8 cellular contexts compared by ENCODE assay signal in the genomic region with DNA sequence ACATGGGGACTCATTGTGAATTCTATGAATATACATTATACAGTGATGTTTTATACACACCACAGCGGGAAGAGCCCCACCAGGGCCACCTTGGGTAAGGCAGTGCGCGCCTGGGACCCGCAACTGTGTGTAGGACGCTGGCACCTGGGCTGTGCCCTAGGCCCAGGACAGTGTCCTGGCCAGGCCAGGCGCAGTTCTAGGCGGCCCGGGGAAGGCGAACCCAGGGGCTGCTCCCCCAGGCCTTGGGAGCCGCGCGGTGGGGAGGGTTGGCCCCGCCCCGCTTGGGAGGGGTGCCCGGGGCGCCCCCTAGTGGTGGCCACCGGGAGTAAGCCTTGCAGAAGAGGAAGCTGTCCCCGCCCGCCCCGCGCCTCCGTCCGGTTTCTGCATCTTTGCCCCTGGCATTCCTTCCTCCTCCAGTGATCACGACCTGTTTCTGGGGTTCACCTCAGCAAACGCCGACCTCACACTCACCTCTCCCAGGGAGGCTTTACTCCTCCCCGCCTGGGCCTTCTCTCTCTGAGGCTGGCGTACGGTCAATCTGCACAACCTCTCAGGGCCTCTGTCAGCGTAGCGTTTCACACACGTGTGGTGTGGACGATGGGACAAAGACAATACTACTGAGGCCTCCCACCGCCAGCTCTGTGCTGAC. TPM values are rescaled to one million over a fixed set of nuclear protein-coding genes. Genes with fewer than 3 reads are reported as not detected.
DNase-seq lines count a peak whose midpoint lies in the region; ATAC-seq, FAIRE-seq and TF ChIP-seq lines count a peak whose summit lies in the region.

No MANE protein-coding gene starts in this region.

- peak overlapping the region; percentile 66 for H3K4me3 Mint-ChIP-seq in activated CD4-positive, alpha-beta memory T cell treated with anti-CD3 and anti-CD28 coated beads, Interleukin-2, amount 10 ng/mL, durations not matched to agents 7 days and 5 days

- ATAC-seq in HG02852 (IDR thresholded peaks at IDR 0.05; ENCODE audit: unreplicated experiment) (peak; percentile 79), mucosa of descending colon (peak; percentile 68), HG02938 (IDR thresholded peaks at IDR 0.05; ENCODE audit: unreplicated experiment) (no peak)

- intact Hi-C loops in mucosa of descending colon (cut with DNase I, micrococcal nuclease): no loop called here

- CTCF ChIA-PET in activated CD4-positive, alpha-beta memory T cell treated with anti-CD3 and anti-CD28 coated beads, Interleukin-2, amount 10 ng/mL, durations not matched to agents 7 days and 5 days (lab: Charles Lee): interaction anchor here (0.5 to 30.2 kb wide), 12 partner anchors 9 to 127 kb away, joined by 3 to 957 read pairs (median 4); partner anchors contain the start of genes CDC42BPG, EHD1 and SF1
- CTCF ChIA-PET in H1 (lab: Charles Lee; ENCODE audit: partially characterized antibody): interaction anchor here (0.5 to 32.2 kb wide), 27 partner anchors 7 to 159 kb away, joined by 3 to 1058 read pairs (median 4); partner anchors contain the start of genes ARL2, BATF2, CDC42BPG and EHD1

- H3K4me2 ChIP-seq in H1 (ENCODE audit: insufficient read depth in 1 of 2, low read depth in 2 of 2, low read length in 2 of 2): peak overlapping the region; percentile 40 to 66

- no peaks in the 10 kb centered on the region for H3K79me1 ChIP-seq in H1 (ENCODE audit: low read depth, low read length)

- peak overlapping the region; percentile 19 for H3K18ac ChIP-seq in H1 (ENCODE audit: extremely low read depth, low read length)

- H4K91ac ChIP-seq in H1 (replicated peaks; ENCODE audit: insufficient read length, low read length): peak overlapping the region; percentile 98

- no peak overlapping the region for H2BK20ac ChIP-seq in H1 (ENCODE audit: low read length)

- no peaks in the 10 kb centered on the region for H3K79me2 ChIP-seq in H1 (ENCODE audit: control insufficient read depth in 1 of 2, insufficient read depth in 2 of 2, low read length in 2 of 2)

- WGBS in H1 (ENCODE audit: extremely low coverage in 1 of 2, insufficient coverage in 1 of 2, insufficient read length in 1 of 2, insufficient replicate concordance in 2 of 2, low coverage in 1 of 2, low lambda C conversion rate in 2 of 2, missing lambda C conversion rate in 1 of 2), 2 experiments: 28% methylated on average over 19 of the region's 34 CpGs; no CpG with 5 or more reads in 1 of the 2 experiments

- H3K9me3 Mint-ChIP-seq in activated CD4-positive, alpha-beta memory T cell treated with anti-CD3 and anti-CD28 coated beads, Interleukin-2, amount 10 ng/mL, durations not matched to agents 7 days and 5 days: no peaks in the 10 kb centered on the region

- H3K4me1 ChIP-seq in H1 (replicated peaks in 1 of 4; ENCODE audit: control insufficient read depth in 3 of 4, insufficient read depth in 4 of 4, low read length in 3 of 4) (peaks cover 0 to 11% (median 8%) of the 10 kb centered on the region in 4 experiments; a peak in 6 of 7 replicates), mucosa of descending colon (ENCODE audit: low read depth) (peaks cover 20% of the 10 kb centered on the region)

- no peaks in the 10 kb centered on the region for H3K9me3 ChIP-seq in H1 (ENCODE audit: insufficient read depth in 2 of 2, low read depth in 1 of 2, low read length in 1 of 2)
- no peaks in the 10 kb centered on the region for H3K9me3 ChIP-seq in mucosa of descending colon

- TF ChIP-seq POLR2A in H1 (IDR thresholded peaks at IDR 0.05; ENCODE audit: control extremely low read depth in 1 of 2, low read depth in 2 of 2, low read length in 2 of 2): no peak

- H2BK120ac ChIP-seq in H1 (replicated peaks; ENCODE audit: low read depth, low read length): peak overlapping the region; percentile 97

- no peaks in the 10 kb centered on the region for H4K20me1 ChIP-seq in H1 (replicated peaks in 1 of 2; ENCODE audit: control insufficient read depth in 1 of 2, insufficient read depth in 2 of 2, low read length in 2 of 2)

- H3K56ac ChIP-seq in H1 (replicated peaks; ENCODE audit: insufficient read length, low read depth, low read length): no peak overlapping the region

- TF ChIP-seq EP300 in H1 (IDR thresholded peaks at IDR 0.05; ENCODE audit: borderline replicate concordance in 1 of 2, low read depth in 2 of 2, low read length in 2 of 2): no peak

- peak overlapping the region; percentile 82 for H4K5ac ChIP-seq in H1 (ENCODE audit: insufficient read length, low read depth, low read length)

- H3K27ac ChIP-seq in H1 (ENCODE audit: low read depth, low read length): no peak overlapping the region

- no peak overlapping the region for H2AK5ac ChIP-seq in H1 (ENCODE audit: low read depth, low read length)

- no peaks in the 10 kb centered on the region; the same call in 1 of the 2 replicates for H3K23me2 ChIP-seq in H1 (ENCODE audit: low read depth, low read length)

- POLR2A ChIA-PET in activated CD4-positive, alpha-beta memory T cell treated with anti-CD3 and anti-CD28 coated beads, Interleukin-2, amount 10 ng/mL, durations not matched to agents 7 days and 5 days (lab: Charles Lee): interaction anchor here (0.5 to 25.5 kb wide), 6 partner anchors 8 to 153 kb away, joined by 3 to 1068 read pairs (median 5); partner anchors contain the start of genes CDC42BPG, EHD1 and SAC3D1
- POLR2A ChIA-PET in H1 (lab: Charles Lee; ENCODE audit: partially characterized antibody): interaction anchor here (0.8 to 24.6 kb wide), 5 partner anchors 11 to 153 kb away, joined by 3 to 408 read pairs (median 3); partner anchors contain the start of genes EHD1 and SAC3D1

- H3K27me3 Mint-ChIP-seq in activated CD4-positive, alpha-beta memory T cell treated with anti-CD3 and anti-CD28 coated beads, Interleukin-2, amount 10 ng/mL, durations not matched to agents 7 days and 5 days: no peaks in the 10 kb centered on the region

- H3K9ac ChIP-seq in H1 (replicated peaks in 1 of 4; ENCODE audit: extremely low read depth in 1 of 4, low read depth in 3 of 4, low read length in 3 of 4): peak overlapping the region in 1 of 4 experiments; percentile 20; a peak in 2 of 7 replicates

- peak overlapping the region; percentile 21; the same call in 1 of the 2 replicates for H2BK12ac ChIP-seq in H1 (ENCODE audit: low read depth, low read length)

- peak; percentile 98 for TF ChIP-seq CTCF in GM12874 (IDR thresholded peaks at IDR 0.05; ENCODE audit: insufficient read depth, low read depth, low read length)
- TF ChIP-seq CTCF in H1 (IDR thresholded peaks at IDR 0.05; ENCODE audit: control extremely low read depth in 1 of 3, insufficient read depth in 1 of 3, low read depth in 1 of 3, low read length in 3 of 3): peak in 2 of 3 experiments; percentile 81 to 92; a peak in 3 of 4 replicates
- peak; percentile 97 for TF ChIP-seq CTCF in mucosa of descending colon (IDR thresholded peaks at IDR 0.05)

- FAIRE-seq in H1 (lab: Jason Lieb, UNC): no peak

- peak; percentile 32 to 49 for TF ChIP-seq RAD21 in H1 (IDR thresholded peaks at IDR 0.05 in 1 of 2, conservative IDR thresholded peaks at IDR 0.05 in 1 of 2; ENCODE audit: low read depth in 2 of 2, low read length in 2 of 2)

- H3K23ac ChIP-seq in H1 (ENCODE audit: insufficient read length): no peak overlapping the region

- peak overlapping the region; percentile 83 for H3K27ac Mint-ChIP-seq in activated CD4-positive, alpha-beta memory T cell treated with anti-CD3 and anti-CD28 coated beads, Interleukin-2, amount 10 ng/mL, durations not matched to agents 7 days and 5 days

- DNase-seq in NCI-H69 (lab: John Stamatoyannopoulos, UW) (peak; percentile 84), H1 (ENCODE audit: low read depth in 1 of 2, low spot score in 2 of 2) (peak; percentile 56 to 98), mucosa of descending colon (peak; percentile 91 to 94 (median 93))
- DNase-seq in activated CD4-positive, alpha-beta memory T cell treated with anti-CD3 and anti-CD28 coated beads, Interleukin-2, amount 10 ng/mL, durations not matched to agents 7 days and 5 days: peak; percentile 88
- DNase-seq in stimulated activated CD8-positive, alpha-beta memory T cell treated with anti-CD3 and anti-CD28 coated beads, Interleukin-2, amount 100 ng/mL, for 1 hour (ENCODE audit: low read depth in 2 of 2): peak; percentile 70 to 74

- H3K4me1 Mint-ChIP-seq in activated CD4-positive, alpha-beta memory T cell treated with anti-CD3 and anti-CD28 coated beads, Interleukin-2, amount 10 ng/mL, durations not matched to agents 7 days and 5 days: peaks cover 28% of the 10 kb centered on the region

- H3K4me3 ChIP-seq in H1 (ENCODE audit: extremely low read depth in 1 of 4, insufficient read depth in 2 of 4, low read depth in 3 of 4, low read length in 4 of 4) (peak overlapping the region in 2 of 4 experiments; percentile 10 to 33; a peak in 2 of 8 replicates), mucosa of descending colon (no peak overlapping the region)

- H4K8ac ChIP-seq in H1 (ENCODE audit: extremely low read depth, insufficient read depth, low read length): peak overlapping the region; percentile 95

- peak overlapping the region; percentile 13; the same call in 1 of the 2 replicates for H2BK15ac ChIP-seq in H1 (ENCODE audit: low read length)

- H3K36me3 Mint-ChIP-seq in activated CD4-positive, alpha-beta memory T cell treated with anti-CD3 and anti-CD28 coated beads, Interleukin-2, amount 10 ng/mL, durations not matched to agents 7 days and 5 days (ENCODE audit: low read depth): no peaks in the 10 kb centered on the region

- no peaks in the 10 kb centered on the region; a peak in 1 of 7 replicates for H3K27me3 ChIP-seq in H1 (replicated peaks in 1 of 4; ENCODE audit: control insufficient read depth in 3 of 4, extremely low read depth in 1 of 4, insufficient read depth in 3 of 4, low read length in 3 of 4)

- H2AFZ ChIP-seq in H1 (ENCODE audit: low read length): peak overlapping the region; percentile 93

- H2BK5ac ChIP-seq in H1 (ENCODE audit: low read depth, low read length): peak overlapping the region; percentile 79; the same call in 1 of the 2 replicates

- no peaks in the 10 kb centered on the region for H3K36me3 ChIP-seq in H1 (ENCODE audit: control insufficient read depth in 2 of 4, insufficient read depth in 4 of 4, low read length in 3 of 4)
- H3K36me3 ChIP-seq in mucosa of descending colon (ENCODE audit: low read depth): no peaks in the 10 kb centered on the region

- H3K4ac ChIP-seq in H1 (replicated peaks; ENCODE audit: insufficient read length, low read depth, low read length): peak overlapping the region; percentile 83

- H3K14ac ChIP-seq in H1 (ENCODE audit: insufficient read length): no peak overlapping the region

RNA-seq across cellular contexts. Expression of gene EHD1, which starts 9.5 kb away (rescaled TPM):
- total RNA-seq in activated CD4-positive, alpha-beta memory T cell treated with anti-CD3 and anti-CD28 coated beads, Interleukin-2, amount 10 ng/mL, durations not matched to agents 7 days and 5 days: 100 to 1,000 TPM; 138 to 146 TPM
- 36.9 and 42.9 TPM in 2 replicates for total RNA-seq in H1 (2021; fragmentation: NEBNext Ultra II Directional; extraction: Animal tissue kit (Norgen Biotek cat#: 25700))
- 31.5 and 54.0 TPM in 2 replicates for polyA plus RNA-seq in H1 (2011; rRNA removed)
- polyA plus RNA-seq in H1 (2011; cell fraction: cytosol; rRNA removed): 33.1 TPM
- 38.0 TPM for polyA plus RNA-seq in H1 (2011; cell fraction: nucleus; rRNA removed)
- polyA plus RNA-seq in H1 (2012, experiment 1 of 2): 22.9 to 33.8 TPM (median 30.9 TPM) in 4 replicates
- polyA plus RNA-seq in H1 (2012, experiment 2 of 2): 28.9 TPM
- polyA plus RNA-seq in H1 (2013, experiment 1 of 2): 19.7 TPM
- polyA plus RNA-seq in H1 (2013, experiment 2 of 2): 17.7 TPM
- polyA minus RNA-seq in H1 (2011; rRNA and poly(A)+ RNA removed): 24.7 and 48.1 TPM in 2 replicates
- 28.1 TPM for polyA minus RNA-seq in H1 (2011; cell fraction: cytosol; rRNA and poly(A)+ RNA removed)
- 22.0 TPM for polyA minus RNA-seq in H1 (2011; cell fraction: nucleus; rRNA and poly(A)+ RNA removed)
- 10 to 100 TPM; 58.3 to 85.9 (median 81.5) TPM for total RNA-seq in mucosa of descending colon

RNA-seq across cellular contexts. Expression of gene ATG2A, which starts 29.1 kb away (rescaled TPM):
- total RNA-seq in activated CD4-positive, alpha-beta memory T cell treated with anti-CD3 and anti-CD28 coated beads, Interleukin-2, amount 10 ng/mL, durations not matched to agents 7 days and 5 days: 10 to 100 TPM; 37.4 to 40.7 TPM
- 20.9 and 22.1 TPM in 2 replicates for total RNA-seq in H1 (2021; fragmentation: NEBNext Ultra II Directional; extraction: Animal tissue kit (Norgen Biotek cat#: 25700))
- 12.1 and 19.8 TPM in 2 replicates for polyA plus RNA-seq in H1 (2011; rRNA removed)
- 7.3 TPM for polyA plus RNA-seq in H1 (2011; cell fraction: cytosol; rRNA removed)
- 29.8 TPM for polyA plus RNA-seq in H1 (2011; cell fraction: nucleus; rRNA removed)
- 13.2 to 19.6 TPM (median 18.1 TPM) in 4 replicates for polyA plus RNA-seq in H1 (2012, experiment 1 of 2)
- 14.9 TPM for polyA plus RNA-seq in H1 (2012, experiment 2 of 2)
- 7.1 TPM for polyA plus RNA-seq in H1 (2013, experiment 1 of 2)
- polyA plus RNA-seq in H1 (2013, experiment 2 of 2): 7.1 TPM
- 8.1 and 8.8 TPM in 2 replicates for polyA minus RNA-seq in H1 (2011; rRNA and poly(A)+ RNA removed)
- polyA minus RNA-seq in H1 (2011; cell fraction: cytosol; rRNA and poly(A)+ RNA removed): 18.1 TPM
- 24.5 TPM for polyA minus RNA-seq in H1 (2011; cell fraction: nucleus; rRNA and poly(A)+ RNA removed)
- 10 to 100 TPM; 35.4 to 39.8 (median 36.6) TPM for total RNA-seq in mucosa of descending colon

RNA-seq across cellular contexts. Expression of gene PPP2R5B, which starts 36.6 kb away (rescaled TPM):
- total RNA-seq in activated CD4-positive, alpha-beta memory T cell treated with anti-CD3 and anti-CD28 coated beads, Interleukin-2, amount 10 ng/mL, durations not matched to agents 7 days and 5 days: 10 to 100 TPM; 19.8 to 21.1 TPM
- total RNA-seq in H1 (2021; fragmentation: NEBNext Ultra II Directional; extraction: Animal tissue kit (Norgen Biotek cat#: 25700)): 5.1 and 5.8 TPM in 2 replicates
- 4.9 and 6.3 TPM in 2 replicates for polyA plus RNA-seq in H1 (2011; rRNA removed)
- 5.2 TPM for polyA plus RNA-seq in H1 (2011; cell fraction: cytosol; rRNA removed)
- polyA plus RNA-seq in H1 (2011; cell fraction: nucleus; rRNA removed): 13.4 TPM
- polyA plus RNA-seq in H1 (2012, experiment 1 of 2): 4.7 to 4.8 TPM (median 4.7 TPM) in 4 replicates
- 5.9 TPM for polyA plus RNA-seq in H1 (2012, experiment 2 of 2)
- 3.7 TPM for polyA plus RNA-seq in H1 (2013, experiment 1 of 2)
- 3.8 TPM for polyA plus RNA-seq in H1 (2013, experiment 2 of 2)
- polyA minus RNA-seq in H1 (2011; rRNA and poly(A)+ RNA removed): 2.3 and 2.8 TPM in 2 replicates
- polyA minus RNA-seq in H1 (2011; cell fraction: cytosol; rRNA and poly(A)+ RNA removed): 2.5 TPM
- 4.9 TPM for polyA minus RNA-seq in H1 (2011; cell fraction: nucleus; rRNA and poly(A)+ RNA removed)
- 10 to 100 TPM; 23.0 to 39.7 (median 23.2) TPM for total RNA-seq in mucosa of descending colon

RNA-seq across cellular contexts. Expression of gene CDC42BPG, which starts 43.4 kb away (rescaled TPM):
- under 1 TPM; 0.65 to 0.70 TPM for total RNA-seq in activated CD4-positive, alpha-beta memory T cell treated with anti-CD3 and anti-CD28 coated beads, Interleukin-2, amount 10 ng/mL, durations not matched to agents 7 days and 5 days
- 10.6 and 12.3 TPM in 2 replicates for total RNA-seq in H1 (2021; fragmentation: NEBNext Ultra II Directional; extraction: Animal tissue kit (Norgen Biotek cat#: 25700))
- polyA plus RNA-seq in H1 (2011; rRNA removed): 3.7 and 6.7 TPM in 2 replicates
- polyA plus RNA-seq in H1 (2011; cell fraction: cytosol; rRNA removed): 5.9 TPM
- 27.1 TPM for polyA plus RNA-seq in H1 (2011; cell fraction: nucleus; rRNA removed)
- polyA plus RNA-seq in H1 (2012, experiment 1 of 2): 6.2 to 12.1 TPM (median 10.3 TPM) in 4 replicates
- 4.7 TPM for polyA plus RNA-seq in H1 (2012, experiment 2 of 2)
- 4.8 TPM for polyA plus RNA-seq in H1 (2013, experiment 1 of 2)
- 3.8 TPM for polyA plus RNA-seq in H1 (2013, experiment 2 of 2)
- polyA minus RNA-seq in H1 (2011; rRNA and poly(A)+ RNA removed): 4.5 and 4.9 TPM in 2 replicates
- polyA minus RNA-seq in H1 (2011; cell fraction: cytosol; rRNA and poly(A)+ RNA removed): 7.4 TPM
- 20.2 TPM for polyA minus RNA-seq in H1 (2011; cell fraction: nucleus; rRNA and poly(A)+ RNA removed)
- 10 to 100 TPM; 24.3 to 73.1 (median 32.3) TPM for total RNA-seq in mucosa of descending colon

RNA-seq across cellular contexts. Expression of gene GPHA2, which starts 47.8 kb away (rescaled TPM):
- not detected for total RNA-seq in activated CD4-positive, alpha-beta memory T cell treated with anti-CD3 and anti-CD28 coated beads, Interleukin-2, amount 10 ng/mL, durations not matched to agents 7 days and 5 days
- total RNA-seq in H1 (2021; fragmentation: NEBNext Ultra II Directional; extraction: Animal tissue kit (Norgen Biotek cat#: 25700)): 0.97 and 1.5 TPM in 2 replicates
- 4.4 and 5.4 TPM in 2 replicates for polyA plus RNA-seq in H1 (2011; rRNA removed)
- polyA plus RNA-seq in H1 (2011; cell fraction: cytosol; rRNA removed): 3.3 TPM
- 2.4 TPM for polyA plus RNA-seq in H1 (2011; cell fraction: nucleus; rRNA removed)
- 1.0 to 2.8 TPM (median 1.6 TPM) in 4 replicates for polyA plus RNA-seq in H1 (2012, experiment 1 of 2)
- polyA plus RNA-seq in H1 (2012, experiment 2 of 2): 3.1 TPM
- 2.5 TPM for polyA plus RNA-seq in H1 (2013, experiment 1 of 2)
- polyA plus RNA-seq in H1 (2013, experiment 2 of 2): 2.7 TPM
- 1.4 TPM in 1 of 2 replicates, not detected in the other for polyA minus RNA-seq in H1 (2011; rRNA and poly(A)+ RNA removed)
- polyA minus RNA-seq in H1 (2011; cell fraction: cytosol; rRNA and poly(A)+ RNA removed): not detected
- not detected for polyA minus RNA-seq in H1 (2011; cell fraction: nucleus; rRNA and poly(A)+ RNA removed)
- total RNA-seq in mucosa of descending colon: not detected
